Comparison of ENCODE assay signal across 9 cellular contexts in the genomic region with DNA sequence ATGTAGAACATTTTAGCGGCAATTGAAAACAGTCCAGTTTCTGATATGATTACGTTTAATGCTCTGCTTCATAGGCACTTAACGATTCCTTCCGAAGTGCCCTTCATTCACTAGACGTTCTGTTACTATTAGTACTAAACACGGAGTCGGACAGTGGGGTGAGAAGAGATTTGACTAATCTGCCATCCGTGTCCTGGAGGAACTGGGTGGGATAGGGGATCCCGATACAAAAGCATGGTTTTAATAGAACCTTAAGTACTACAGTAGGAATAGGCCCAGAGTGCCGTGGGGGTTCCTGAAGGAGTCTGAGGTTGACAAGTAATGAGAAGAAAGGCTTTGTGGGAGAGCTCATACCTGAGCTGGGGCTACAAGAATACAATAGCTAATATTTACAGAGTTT. TPM values are rescaled to one million over a fixed set of nuclear protein-coding genes. Genes with fewer than 3 reads are reported as not detected.
DNase-seq lines count a peak whose midpoint lies in the region; FAIRE-seq and TF ChIP-seq lines count a peak whose summit lies in the region.
"Had no signal": no experiment of that assay in that cellular context is flagged by ENCODE, and none has a peak within 500 bp of the region (broad histone marks: within the 10 kb centered on the region; RNA-seq: fewer than 3 reads in every experiment).

No MANE protein-coding gene starts in this region.

- H2AFZ ChIP-seq in SK-N-SH (ENCODE audit: low read depth), result peak overlapping the region; percentile 93

- H3K4me1 ChIP-seq in SK-N-SH (ENCODE audit: control insufficient read depth in 1 of 2, insufficient read depth in 2 of 2, low read depth in 1 of 2, low read length in 1 of 2) (peaks cover 0 to 7% of the 10 kb centered on the region in 2 experiments; a peak in 2 of 4 replicates), skeletal muscle satellite cell (ENCODE audit: control insufficient read depth, insufficient read depth, low read length) (peaks cover 12% of the 10 kb centered on the region)

- TF ChIP-seq POLR2A in GM12892 (IDR thresholded peaks at IDR 0.05; ENCODE audit: low read depth, low read length), result no peak

- no peak for TF ChIP-seq RAD21 in SK-N-SH (IDR thresholded peaks at IDR 0.05; ENCODE audit: low read length)

- H3K9me2 ChIP-seq in SK-N-SH, result no peaks in the 10 kb centered on the region

- H3F3A ChIP-seq in SK-N-SH (replicated peaks; ENCODE audit: insufficient read depth), result no peaks in the 10 kb centered on the region

- WGBS in SK-N-SH (ENCODE audit: low lambda C conversion rate), result 7% methylated on average over 10 of the region's 10 CpGs

- H3K9ac ChIP-seq in SK-N-SH, result peak overlapping the region; percentile 76
- peak overlapping the region; percentile 91 for H3K9ac ChIP-seq in skeletal muscle satellite cell (ENCODE audit: low read depth, low read length)

- H3K27me3 ChIP-seq in SK-N-SH (ENCODE audit: insufficient read depth), result no peaks in the 10 kb centered on the region
- H3K27me3 ChIP-seq in skeletal muscle satellite cell (ENCODE audit: control insufficient read depth, insufficient read depth, low read length), result no peaks in the 10 kb centered on the region

- peaks cover 8% of the 10 kb centered on the region; the same call in 1 of the 2 replicates for H3K9me3 ChIP-seq in SK-N-SH
- H3K9me3 ChIP-seq in skeletal muscle satellite cell (replicated peaks; ENCODE audit: low read length), result no peaks in the 10 kb centered on the region

- H3K79me2 ChIP-seq in SK-N-SH (ENCODE audit: insufficient read depth), result peaks cover 51% of the 10 kb centered on the region

- no peaks in the 10 kb centered on the region for H4K20me1 ChIP-seq in SK-N-SH (ENCODE audit: insufficient read depth)

- peak overlapping the region in 1 of 2 experiments; percentile 62; a peak in 2 of 4 replicates for H3K27ac ChIP-seq in SK-N-SH (ENCODE audit: low read depth in 2 of 2, low read length in 1 of 2)

- CTCF ChIA-PET in SK-N-SH (lab: Yijun Ruan, JAX), result interaction anchor here (1.1 to 1.3 kb wide), 2 partner anchors 57 to 71 kb away, joined by 3 to 5 read pairs; no protein-coding TSS in a partner anchor

- H3K4me2 ChIP-seq in SK-N-SH (peak overlapping the region; percentile 87), skeletal muscle satellite cell (ENCODE audit: low read length) (peak overlapping the region; percentile 91)

- DNase-seq in GM12892 (ENCODE audit: insufficient read length) (no peak), SK-N-SH (peak; percentile 14), foreskin fibroblast (peak in 1 of 2 donors; percentile 13), OCI-M2 (lab: John Stamatoyannopoulos, UW; ENCODE audit: unreplicated experiment) (no peak), GM19239 (ENCODE audit: insufficient read length, low spot score) (no peak), NCI-H69 (lab: John Stamatoyannopoulos, UW) (no peak), NCI-H1694 (lab: John Stamatoyannopoulos, UW) (no peak)

- TF ChIP-seq EP300 in SK-N-SH (IDR thresholded peaks at IDR 0.05; ENCODE audit: borderline replicate concordance in 1 of 2, low read depth in 1 of 2, low read length in 1 of 2), result no peak

- H3K36me3 ChIP-seq in SK-N-SH (replicated peaks in 1 of 2; ENCODE audit: control insufficient read depth in 1 of 2, insufficient read depth in 2 of 2, low read length in 1 of 2) (peaks cover 12% of the 10 kb centered on the region in 2 experiments), skeletal muscle satellite cell (ENCODE audit: insufficient read depth, low read length) (no peaks in the 10 kb centered on the region)

- H3K4me3 ChIP-seq in SK-N-SH (ENCODE audit: low read depth in 2 of 2, low read length in 1 of 2), result peak overlapping the region; percentile 78 to 95
- peak overlapping the region; percentile 88 to 96 for H3K4me3 ChIP-seq in foreskin fibroblast (ENCODE audit: low read depth in 1 of 2, low read length in 2 of 2)
- peak overlapping the region; percentile 99 for H3K4me3 ChIP-seq in skeletal muscle satellite cell (ENCODE audit: low read length)

- POLR2A ChIA-PET in SK-N-SH (lab: Yijun Ruan, JAX), result interaction anchor here (1.8 kb wide), 1 partner anchor 125 kb away, joined by 14 read pairs; the partner anchor contains the start of gene SRSF7

- peak; percentile 60 for FAIRE-seq in GM12892 (lab: Jason Lieb, UNC)
- no peak for FAIRE-seq in GM19239 (lab: Jason Lieb, UNC)

- TF ChIP-seq CTCF in SK-N-SH (IDR thresholded peaks at IDR 0.05) (no peak), foreskin fibroblast (IDR thresholded peaks at IDR 0.05; ENCODE audit: low read depth, low read length) (no peak)

TF ChIP-seq in SK-N-SH, 30 proteins besides CTCF, POLR2A, EP300 and RAD21 (continues in another document):
- TF ChIP-seq RXRA (IDR thresholded peaks at IDR 0.05; ENCODE audit: borderline replicate concordance, low read depth) (no peak), POLR2AphosphoS5 (IDR thresholded peaks at IDR 0.05; ENCODE audit: low read depth, low read length) (no peak), RCOR1 (IDR thresholded peaks at IDR 0.05; ENCODE audit: low read length) (no peak), NFIC (IDR thresholded peaks at IDR 0.05; ENCODE audit: borderline replicate concordance) (no peak), ZBTB33 (IDR thresholded peaks at IDR 0.05; ENCODE audit: borderline replicate concordance, low read depth) (no peak), SIN3A (IDR thresholded peaks at IDR 0.05; ENCODE audit: borderline replicate concordance, low read depth, low read length) (no peak), ELF1 (IDR thresholded peaks at IDR 0.05) (no peak), JUND (IDR thresholded peaks at IDR 0.05) (no peak), FOXM1 (IDR thresholded peaks at IDR 0.05; ENCODE audit: low read depth) (no peak), MXI1 (IDR thresholded peaks at IDR 0.05; ENCODE audit: low read depth, low read length) (no peak), NRF1 (IDR thresholded peaks at IDR 0.05; ENCODE audit: low read depth, low read length) (no peak), GABPA (IDR thresholded peaks at IDR 0.05; ENCODE audit: low read depth) (no peak)
- TF ChIP-seq, protein P1, sequence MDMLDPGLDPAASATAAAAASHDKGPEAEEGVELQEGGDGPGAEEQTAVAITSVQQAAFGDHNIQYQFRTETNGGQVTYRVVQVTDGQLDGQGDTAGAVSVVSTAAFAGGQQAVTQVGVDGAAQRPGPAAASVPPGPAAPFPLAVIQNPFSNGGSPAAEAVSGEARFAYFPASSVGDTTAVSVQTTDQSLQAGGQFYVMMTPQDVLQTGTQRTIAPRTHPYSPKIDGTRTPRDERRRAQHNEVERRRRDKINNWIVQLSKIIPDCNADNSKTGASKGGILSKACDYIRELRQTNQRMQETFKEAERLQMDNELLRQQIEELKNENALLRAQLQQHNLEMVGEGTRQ (IDR thresholded peaks at IDR 0.05; ENCODE audit: borderline replicate concordance, low read depth, low read length), result no peak
- TF ChIP-seq, protein P2, sequence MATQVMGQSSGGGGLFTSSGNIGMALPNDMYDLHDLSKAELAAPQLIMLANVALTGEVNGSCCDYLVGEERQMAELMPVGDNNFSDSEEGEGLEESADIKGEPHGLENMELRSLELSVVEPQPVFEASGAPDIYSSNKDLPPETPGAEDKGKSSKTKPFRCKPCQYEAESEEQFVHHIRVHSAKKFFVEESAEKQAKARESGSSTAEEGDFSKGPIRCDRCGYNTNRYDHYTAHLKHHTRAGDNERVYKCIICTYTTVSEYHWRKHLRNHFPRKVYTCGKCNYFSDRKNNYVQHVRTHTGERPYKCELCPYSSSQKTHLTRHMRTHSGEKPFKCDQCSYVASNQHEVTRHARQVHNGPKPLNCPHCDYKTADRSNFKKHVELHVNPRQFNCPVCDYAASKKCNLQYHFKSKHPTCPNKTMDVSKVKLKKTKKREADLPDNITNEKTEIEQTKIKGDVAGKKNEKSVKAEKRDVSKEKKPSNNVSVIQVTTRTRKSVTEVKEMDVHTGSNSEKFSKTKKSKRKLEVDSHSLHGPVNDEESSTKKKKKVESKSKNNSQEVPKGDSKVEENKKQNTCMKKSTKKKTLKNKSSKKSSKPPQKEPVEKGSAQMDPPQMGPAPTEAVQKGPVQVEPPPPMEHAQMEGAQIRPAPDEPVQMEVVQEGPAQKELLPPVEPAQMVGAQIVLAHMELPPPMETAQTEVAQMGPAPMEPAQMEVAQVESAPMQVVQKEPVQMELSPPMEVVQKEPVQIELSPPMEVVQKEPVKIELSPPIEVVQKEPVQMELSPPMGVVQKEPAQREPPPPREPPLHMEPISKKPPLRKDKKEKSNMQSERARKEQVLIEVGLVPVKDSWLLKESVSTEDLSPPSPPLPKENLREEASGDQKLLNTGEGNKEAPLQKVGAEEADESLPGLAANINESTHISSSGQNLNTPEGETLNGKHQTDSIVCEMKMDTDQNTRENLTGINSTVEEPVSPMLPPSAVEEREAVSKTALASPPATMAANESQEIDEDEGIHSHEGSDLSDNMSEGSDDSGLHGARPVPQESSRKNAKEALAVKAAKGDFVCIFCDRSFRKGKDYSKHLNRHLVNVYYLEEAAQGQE (IDR thresholded peaks at IDR 0.05; ENCODE audit: low read depth, low read length), result no peak

RNA-seq across cellular contexts. Expression of gene MORN2, which starts 0.6 kb away (rescaled TPM):
- polyA plus RNA-seq in GM12892 (2012; ENCODE audit: missing spikeins), result 21.6 TPM
- 23.2 and 23.7 TPM in 2 replicates for polyA plus RNA-seq in SK-N-SH (2012; rRNA removed)
- 37.3 and 55.2 TPM in 2 replicates for polyA plus RNA-seq in SK-N-SH (2012; cell fraction: cytosol; rRNA removed)
- polyA plus RNA-seq in SK-N-SH (2012; cell fraction: nucleus; rRNA removed), result 3.8 and 6.2 TPM in 2 replicates
- 18.8 and 24.0 TPM in 2 replicates for total RNA-seq in skeletal muscle satellite cell (2012; rRNA removed)

RNA-seq across cellular contexts. Expression of gene DHX57, which starts 0.7 kb away (rescaled TPM):
- 10.7 TPM for polyA plus RNA-seq in GM12892 (2012; ENCODE audit: missing spikeins)
- 12.3 and 13.8 TPM in 2 replicates for polyA plus RNA-seq in SK-N-SH (2012; rRNA removed)
- 12.7 and 13.1 TPM in 2 replicates for polyA plus RNA-seq in SK-N-SH (2012; cell fraction: cytosol; rRNA removed)
- polyA plus RNA-seq in SK-N-SH (2012; cell fraction: nucleus; rRNA removed), result 21.8 and 29.5 TPM in 2 replicates
- total RNA-seq in skeletal muscle satellite cell (2012; rRNA removed), result 17.5 and 23.6 TPM in 2 replicates

RNA-seq across cellular contexts. Expression of gene ARHGEF33, which starts 13.3 kb away (rescaled TPM):
- polyA plus RNA-seq in GM12892 (2012; ENCODE audit: missing spikeins), result 0.06 TPM
- polyA plus RNA-seq in SK-N-SH (2012; rRNA removed), result 0.08 and 0.25 TPM in 2 replicates
- polyA plus RNA-seq in SK-N-SH (2012; cell fraction: cytosol; rRNA removed), result 0.04 and 0.23 TPM in 2 replicates
- polyA plus RNA-seq in SK-N-SH (2012; cell fraction: nucleus; rRNA removed), result 0.42 and 0.56 TPM in 2 replicates
- total RNA-seq in skeletal muscle satellite cell (2012; rRNA removed), result 0.22 and 0.51 TPM in 2 replicates
- total RNA-seq: T-helper 2 cell treated with Interferon-gamma antibody and Interleukin-4, amounts not matched to agents 100 ng/mL and 5 ng/mL, for 36 hours had no signal
